9 cellular contexts compared by ENCODE assay signal in genomic region chr2:68317971-68318685, GRCh38. TPM values are rescaled to one million over a fixed set of nuclear protein-coding genes. Genes with fewer than 3 reads are reported as not detected.
A peak's percentile ranks its signal among the peaks of the same experiment; 100 is the strongest.
DNase-seq lines count a peak whose midpoint lies in the region; ATAC-seq and TF ChIP-seq lines count a peak whose summit lies in the region.
"Had no signal": no experiment of that assay in that cellular context is flagged by ENCODE, and none has a peak within 500 bp of the region (broad histone marks: within the 10 kb centered on the region; RNA-seq: fewer than 3 reads in every experiment).

No MANE protein-coding gene starts in this region.

- H3K27ac ChIP-seq in cardiac muscle cell (no peak overlapping the region), dorsolateral prefrontal cortex (peak overlapping the region in 58 of 59 donors; percentile 85 to 99 (median 96)), urinary bladder (ENCODE audit: low read depth) (peak overlapping the region; percentile 95)

- H3K27me3 ChIP-seq in cardiac muscle cell, result peaks cover 53% of the 10 kb centered on the region
- no peaks in the 10 kb centered on the region for H3K27me3 ChIP-seq in dorsolateral prefrontal cortex
- H3K27me3 ChIP-seq in mucosa of stomach (ENCODE audit: control insufficient read depth, insufficient read depth, low read length), result peaks cover 32% of the 10 kb centered on the region

- WGBS in urinary bladder, result 23% methylated on average over 14 of the region's 14 CpGs

- TF ChIP-seq CTCF in cardiac muscle cell (IDR thresholded peaks at IDR 0.05; ENCODE audit: low read depth, low read length) (no peak), dorsolateral prefrontal cortex (IDR thresholded peaks at IDR 0.05 in 54 of 56, conservative IDR thresholded peaks at IDR 0.05 in 2 of 56; ENCODE audit: low read depth in 1 of 56, partially characterized antibody in 56 of 56) (no peak)

- no peak for TF ChIP-seq POLR2A in GM18505 (IDR thresholded peaks at IDR 0.05; ENCODE audit: borderline replicate concordance, extremely low read depth, insufficient read depth, insufficient read length)

- no peaks in the 10 kb centered on the region for H3K36me3 ChIP-seq in cardiac muscle cell
- no peaks in the 10 kb centered on the region for H3K36me3 ChIP-seq in mucosa of stomach (ENCODE audit: control insufficient read depth, insufficient read depth, low read length)
- H3K36me3 ChIP-seq in urinary bladder (ENCODE audit: insufficient read depth), result no peaks in the 10 kb centered on the region

- peak overlapping the region; percentile 54 for H3K4me3 ChIP-seq in cardiac muscle cell
- H3K4me3 ChIP-seq in dorsolateral prefrontal cortex, result peak overlapping the region; percentile 67 to 97 (median 87)
- H3K4me3 ChIP-seq in mucosa of stomach (ENCODE audit: low read length), result no peak overlapping the region
- peak overlapping the region; percentile 61 for H3K4me3 ChIP-seq in urinary bladder (ENCODE audit: low read depth, low read length)

- H3K9me3 ChIP-seq in cardiac muscle cell (ENCODE audit: low read depth) (no peaks in the 10 kb centered on the region), mucosa of stomach (ENCODE audit: control insufficient read depth, low read length) (no peaks in the 10 kb centered on the region)

- no peak for DNase-seq in cardiac muscle cell (ENCODE audit: low read depth in 1 of 2, low spot score in 1 of 2)
- DNase-seq in cardiac septum (ENCODE audit: low spot score), result no peak
- DNase-seq in dorsolateral prefrontal cortex, result peak in 3 of 10 donors; percentile 27 to 37 (median 30)
- DNase-seq: CD4-positive, CD25-positive, alpha-beta regulatory T cell had no signal

- peaks cover 3% of the 10 kb centered on the region for H3K4me1 ChIP-seq in cardiac muscle cell (ENCODE audit: low read depth)
- H3K4me1 ChIP-seq in mucosa of stomach (ENCODE audit: control insufficient read depth, insufficient read depth, low read length), result peaks cover 9% of the 10 kb centered on the region
- peaks cover 1% of the 10 kb centered on the region for H3K4me1 ChIP-seq in urinary bladder (ENCODE audit: insufficient read depth)

- intact Hi-C loops in cardiac septum (cut with DNase I) (loop anchor here (1.0 kb wide), 1 partner anchor 65 kb away; no protein-coding TSS in a partner anchor), dorsolateral prefrontal cortex (cut with DNase I) (loop anchor here in 1 of 2 donors (2.0 kb wide), 2 partner anchors 65 to 73 kb away; partner anchors contain the start of gene PPP3R1)

- ATAC-seq in GM18867 (IDR thresholded peaks at IDR 0.05; ENCODE audit: unreplicated experiment) (no peak), GM21390 (IDR thresholded peaks at IDR 0.05; ENCODE audit: unreplicated experiment) (no peak), GM18505 (IDR thresholded peaks at IDR 0.05; ENCODE audit: unreplicated experiment) (no peak)

- peak overlapping the region; percentile 62 for H3K9ac ChIP-seq in mucosa of stomach (ENCODE audit: low read length)

RNA-seq across cellular contexts. Expression of gene CNRIP1, which starts 1.6 kb away (rescaled TPM):
- 6.9 and 8.8 TPM in 2 replicates for total RNA-seq in cardiac muscle cell
- polyA plus RNA-seq in cardiac muscle cell, result 9.3 and 14.3 TPM in 2 replicates
- 10.1 TPM for total RNA-seq in cardiac septum
- 100 to 1,000 TPM in 55 of 120 experiments, 10 to 100 TPM in 65; 48.6 to 133 (median 99.0) TPM for total RNA-seq in dorsolateral prefrontal cortex
- 38.0 TPM for total RNA-seq in urinary bladder
- 41.5 TPM for polyA plus RNA-seq in urinary bladder
- total RNA-seq: CD4-positive, CD25-positive, alpha-beta regulatory T cell had no signal

RNA-seq across cellular contexts. Expression of gene PLEK, which starts 47.0 kb away (rescaled TPM):
- total RNA-seq in cardiac muscle cell (not detected in 2 replicates), cardiac septum (3.7 TPM), dorsolateral prefrontal cortex (10 to 100 TPM in 3 of 120 experiments, 1 to 10 TPM in 116, under 1 TPM in 1; 0.60 to 11.5 (median 3.4) TPM), urinary bladder (12.4 TPM)
- polyA plus RNA-seq in cardiac muscle cell (0.21 TPM in 1 of 2 replicates, not detected in the other), urinary bladder (4.7 TPM)
